Comparison of ENCODE assay signal across 11 cellular contexts in the genomic region with DNA sequence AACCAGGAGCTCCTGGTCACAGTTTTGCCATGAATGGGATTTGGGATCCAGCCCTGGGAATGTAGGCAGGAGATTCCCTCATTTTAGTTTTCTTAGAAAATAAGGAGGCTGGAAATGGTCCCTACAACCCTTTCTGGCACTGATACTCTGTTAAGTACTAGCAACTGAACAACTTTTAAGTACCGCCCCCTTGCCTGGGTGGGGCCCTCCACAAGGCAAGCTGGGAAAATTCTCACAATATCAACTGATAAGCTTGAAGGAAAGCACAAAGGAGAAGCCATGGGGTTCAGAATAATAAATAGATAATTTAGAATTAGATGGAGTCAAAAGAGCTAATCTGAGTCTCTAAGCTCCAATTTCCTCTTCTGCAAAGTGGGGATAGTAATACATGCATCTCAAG.
"Had no signal": no experiment of that assay in that cellular context is flagged by ENCODE, and none has a peak within 500 bp of the region (broad histone marks: within the 10 kb centered on the region; RNA-seq: fewer than 3 reads in every experiment).

No MANE protein-coding gene starts in this region.

- H3K27ac Mint-ChIP-seq: activated naive CD4-positive, alpha-beta T cell treated with anti-CD3 and anti-CD28 coated beads for 36 hours; activated naive CD8-positive, alpha-beta T cell treated with anti-CD3 and anti-CD28 coated beads, Interleukin-2, amount 50 U/mL, for 24 hours; activated T-helper 2 cell treated with anti-CD3 and anti-CD28 coated beads, Interferon-gamma antibody, Interleukin-2, Interleukin-4, amounts not matched to agents 10 μg/mL and 5 μg/mL and 100 μg/mL, durations not matched to agents 14 hours and 24 hours and 36 hours; T-cell had no signal

- DNase-seq: activated CD4-positive, alpha-beta T cell treated with anti-CD3 and anti-CD28 coated beads for 1 hour; activated CD4-positive, alpha-beta T cell treated with anti-CD3 and anti-CD28 coated beads, Interleukin-2, amount 50 U/mL, for 48 hours; activated naive CD4-positive, alpha-beta T cell treated with anti-CD3 and anti-CD28 coated beads for 36 hours; activated naive CD8-positive, alpha-beta T cell treated with anti-CD3 and anti-CD28 coated beads, Interleukin-2, amount 50 U/mL, for 24 hours; psoas muscle; stimulated activated CD4-positive, alpha-beta T cell treated with anti-CD3 and anti-CD28 coated beads, Interleukin-2, amount 100 ng/mL, for 48 hours; stimulated activated naive B cell treated with anti-CD40 and anti-IgM and Interleukin-4, amounts not matched to agents 10 μg/mL and 1 μg/mL and 100 μg/mL, for 72 hours; T-cell; T-helper 9 cell had no signal

- ATAC-seq: activated naive CD8-positive, alpha-beta T cell treated with anti-CD3 and anti-CD28 coated beads, Interleukin-2, amount 50 U/mL, for 24 hours; psoas muscle; stimulated activated naive B cell treated with anti-CD40 and anti-IgM and Interleukin-4, amounts not matched to agents 10 μg/mL and 1 μg/mL and 100 μg/mL, for 72 hours; T-cell had no signal

- H3K9me3 Mint-ChIP-seq: activated naive CD4-positive, alpha-beta T cell treated with anti-CD3 and anti-CD28 coated beads for 36 hours; activated naive CD8-positive, alpha-beta T cell treated with anti-CD3 and anti-CD28 coated beads, Interleukin-2, amount 50 U/mL, for 24 hours; activated T-helper 2 cell treated with anti-CD3 and anti-CD28 coated beads, Interferon-gamma antibody, Interleukin-2, Interleukin-4, amounts not matched to agents 10 μg/mL and 5 μg/mL and 100 μg/mL, durations not matched to agents 14 hours and 24 hours and 36 hours; stimulated activated naive B cell treated with anti-CD40 and anti-IgM and Interleukin-4, amounts not matched to agents 10 μg/mL and 1 μg/mL and 100 μg/mL, for 72 hours; T-cell had no signal

- H3K4me3 Mint-ChIP-seq: activated naive CD4-positive, alpha-beta T cell treated with anti-CD3 and anti-CD28 coated beads for 36 hours; activated naive CD8-positive, alpha-beta T cell treated with anti-CD3 and anti-CD28 coated beads, Interleukin-2, amount 50 U/mL, for 24 hours; stimulated activated naive B cell treated with anti-CD40 and anti-IgM and Interleukin-4, amounts not matched to agents 10 μg/mL and 1 μg/mL and 100 μg/mL, for 72 hours; T-cell had no signal

- H3K4me3 ChIP-seq: psoas muscle had no signal

- H3K36me3 Mint-ChIP-seq: stimulated activated naive B cell treated with anti-CD40 and anti-IgM and Interleukin-4, amounts not matched to agents 10 μg/mL and 1 μg/mL and 100 μg/mL, for 72 hours; T-cell had no signal

- H3K27ac ChIP-seq: psoas muscle, VCaP had no signal

- H3K9me3 ChIP-seq: psoas muscle had no signal
